Comparison of ENCODE assay signal across 9 cellular contexts in genomic region chr11:44609028-44609782, GRCh38. TPM values are rescaled to one million over a fixed set of nuclear protein-coding genes. Genes with fewer than 3 reads are reported as not detected.
DNase-seq lines count a peak whose midpoint lies in the region; ATAC-seq, FAIRE-seq and TF ChIP-seq lines count a peak whose summit lies in the region.
"Had no signal": no experiment of that assay in that cellular context is flagged by ENCODE, and none has a peak within 500 bp of the region (broad histone marks: within the 10 kb centered on the region; RNA-seq: fewer than 3 reads in every experiment).

No MANE protein-coding gene starts in this region.

- no peak for TF ChIP-seq EP300 in H1 (IDR thresholded peaks at IDR 0.05; ENCODE audit: borderline replicate concordance in 1 of 2, low read depth in 2 of 2, low read length in 2 of 2)

- no TSS peak for BruUV-seq in Caco-2 (replicated peaks; lab: Mats Ljungman, UMichigan)

- TF ChIP-seq RAD21 in H1 (IDR thresholded peaks at IDR 0.05 in 1 of 2, conservative IDR thresholded peaks at IDR 0.05 in 1 of 2; ENCODE audit: low read depth in 2 of 2, low read length in 2 of 2): no peak

- no peak overlapping the region for H2BK120ac ChIP-seq in H1 (replicated peaks; ENCODE audit: low read depth, low read length)

- WGBS in H1 (ENCODE audit: extremely low coverage in 1 of 2, insufficient coverage in 1 of 2, insufficient read length in 1 of 2, insufficient replicate concordance in 2 of 2, low coverage in 1 of 2, low lambda C conversion rate in 2 of 2, missing lambda C conversion rate in 1 of 2), 2 experiments: 81% methylated on average over 11 of the region's 11 CpGs; no CpG with 5 or more reads in 1 of the 2 experiments

- TF ChIP-seq POLR2A in NB4 (IDR thresholded peaks at IDR 0.05; ENCODE audit: extremely low read depth, insufficient read length) (no peak), H1 (IDR thresholded peaks at IDR 0.05; ENCODE audit: control extremely low read depth in 1 of 2, low read depth in 2 of 2, low read length in 2 of 2) (no peak)

- no peak overlapping the region for H2AK5ac ChIP-seq in H1 (ENCODE audit: low read depth, low read length)

- H3K23me2 ChIP-seq in H1 (ENCODE audit: low read depth, low read length): no peaks in the 10 kb centered on the region

- no peak overlapping the region for H2BK12ac ChIP-seq in H1 (ENCODE audit: low read depth, low read length)

- H4K8ac ChIP-seq in H1 (ENCODE audit: extremely low read depth, insufficient read depth, low read length): peak overlapping the region; percentile 22; the same call in 1 of the 2 replicates

- H2BK15ac ChIP-seq in H1 (ENCODE audit: low read length): no peak overlapping the region

- H3K4me1 Mint-ChIP-seq in Caco-2 (ENCODE audit: low read depth, unreplicated experiment): peaks cover 9% of the 10 kb centered on the region

- CTCF ChIA-PET in H1 (lab: Charles Lee; ENCODE audit: partially characterized antibody) (interaction anchor here (0.7 to 7.0 kb wide), 4 partner anchors 12 to 285 kb away, joined by 3 to 182 read pairs (median 4); partner anchors contain the start of gene CD82), Caco-2 (lab: Charles Lee) (no interaction called here)

- no peaks in the 10 kb centered on the region for H3K79me2 ChIP-seq in H1 (ENCODE audit: control insufficient read depth in 1 of 2, insufficient read depth in 2 of 2, low read length in 2 of 2)

- no peak overlapping the region for H3K14ac ChIP-seq in H1 (ENCODE audit: insufficient read length)

- H3K36me3 Mint-ChIP-seq in Caco-2 (ENCODE audit: insufficient read depth, unreplicated experiment): no peaks in the 10 kb centered on the region

- POLR2A ChIA-PET in H1 (lab: Charles Lee; ENCODE audit: partially characterized antibody): interaction anchor here (0.6 kb wide), 1 partner anchor 52 kb away, joined by 6 read pairs; no protein-coding TSS in a partner anchor
- POLR2A ChIA-PET in Caco-2 (lab: Charles Lee): no interaction called here

- TF ChIP-seq CTCF in NB4 (IDR thresholded peaks at IDR 0.05; ENCODE audit: low read depth, low read length): no peak
- no peak for TF ChIP-seq CTCF in H1 (IDR thresholded peaks at IDR 0.05; ENCODE audit: control extremely low read depth in 1 of 3, insufficient read depth in 1 of 3, low read depth in 1 of 3, low read length in 3 of 3)
- TF ChIP-seq CTCF in left lung (IDR thresholded peaks at IDR 0.05): no peak
- TF ChIP-seq CTCF in Caco-2 (IDR thresholded peaks at IDR 0.05; ENCODE audit: insufficient read depth in 1 of 2, low read depth in 1 of 2, low read length in 1 of 2, severe bottlenecking in 1 of 2, unreplicated experiment in 1 of 2): no peak

- no peak overlapping the region for H3K4me2 ChIP-seq in H1 (ENCODE audit: insufficient read depth in 1 of 2, low read depth in 2 of 2, low read length in 2 of 2)

- no peak for FAIRE-seq in H1 (lab: Jason Lieb, UNC)
- FAIRE-seq: endometrium had no signal

- H3K4ac ChIP-seq in H1 (replicated peaks; ENCODE audit: insufficient read length, low read depth, low read length): no peak overlapping the region

- H3K4me3 Mint-ChIP-seq in Caco-2 (ENCODE audit: unreplicated experiment): no peak overlapping the region

- intact Hi-C loops in left lung (cut with DNase I): no loop called here
- intact Hi-C loops in Caco-2 (cut with micrococcal nuclease; ENCODE audit: unreplicated experiment): no loop called here

- no peaks in the 10 kb centered on the region for H4K20me1 ChIP-seq in H1 (replicated peaks in 1 of 2; ENCODE audit: control insufficient read depth in 1 of 2, insufficient read depth in 2 of 2, low read length in 2 of 2)

- peak; percentile 58 for DNase-seq in NB4 (ENCODE audit: low read depth)
- DNase-seq in H1 (ENCODE audit: low read depth in 1 of 2, low spot score in 2 of 2): no peak
- no peak for DNase-seq in left lung
- no peak for DNase-seq in Caco-2
- DNase-seq in ecto neural progenitor cell (ENCODE audit: low spot score): no peak

- H3K56ac ChIP-seq in H1 (replicated peaks; ENCODE audit: insufficient read length, low read depth, low read length): no peak overlapping the region

- H3K18ac ChIP-seq in H1 (ENCODE audit: extremely low read depth, low read length): no peak overlapping the region

- H3K27me3 ChIP-seq in H1 (replicated peaks in 1 of 4; ENCODE audit: control insufficient read depth in 3 of 4, extremely low read depth in 1 of 4, insufficient read depth in 3 of 4, low read length in 3 of 4) (no peaks in the 10 kb centered on the region), left lung (no peaks in the 10 kb centered on the region), Caco-2 (replicated peaks; ENCODE audit: control insufficient read depth, insufficient read depth, low read length) (no peaks in the 10 kb centered on the region)

- no peaks in the 10 kb centered on the region for H3K79me1 ChIP-seq in H1 (ENCODE audit: low read depth, low read length)

- no peak overlapping the region for H4K91ac ChIP-seq in H1 (replicated peaks; ENCODE audit: insufficient read length, low read length)

- no peak overlapping the region for H3K9ac ChIP-seq in H1 (replicated peaks in 1 of 4; ENCODE audit: extremely low read depth in 1 of 4, low read depth in 3 of 4, low read length in 3 of 4)

- H3K9me3 Mint-ChIP-seq in Caco-2 (ENCODE audit: unreplicated experiment): no peaks in the 10 kb centered on the region

- H2AFZ ChIP-seq in H1 (ENCODE audit: low read length): no peak overlapping the region

- H4K5ac ChIP-seq in H1 (ENCODE audit: insufficient read length, low read depth, low read length): no peak overlapping the region

- H2BK5ac ChIP-seq in H1 (ENCODE audit: low read depth, low read length): no peak overlapping the region

- no peak overlapping the region for H3K27ac Mint-ChIP-seq in Caco-2 (ENCODE audit: unreplicated experiment)

- no peak overlapping the region for H2BK20ac ChIP-seq in H1 (ENCODE audit: low read length)

- peak; percentile 63 for ATAC-seq in GM18511 (IDR thresholded peaks at IDR 0.05; ENCODE audit: unreplicated experiment)
- peak; percentile 46 for ATAC-seq in GM21717 (IDR thresholded peaks at IDR 0.05; ENCODE audit: unreplicated experiment)
- no peak for ATAC-seq in left lung
- ATAC-seq in SK-N-SH treated with all-trans-retinoic acid at 6 μM for 48 hours: no peak

- H3K36me3 ChIP-seq in H1 (ENCODE audit: control insufficient read depth in 2 of 4, insufficient read depth in 4 of 4, low read length in 3 of 4): no peaks in the 10 kb centered on the region
- peaks cover 0 to 77% of the 10 kb centered on the region in 2 donors for H3K36me3 ChIP-seq in left lung
- no peaks in the 10 kb centered on the region for H3K36me3 ChIP-seq in Caco-2 (ENCODE audit: control insufficient read depth, insufficient read depth, low read length)

- H3K9me3 ChIP-seq in H1 (ENCODE audit: insufficient read depth in 2 of 2, low read depth in 1 of 2, low read length in 1 of 2) (no peaks in the 10 kb centered on the region), left lung (no peaks in the 10 kb centered on the region), Caco-2 (no peaks in the 10 kb centered on the region)

- H3K4me3 ChIP-seq in NB4 (ENCODE audit: low read depth, low read length) (no peak overlapping the region), H1 (ENCODE audit: extremely low read depth in 1 of 4, insufficient read depth in 2 of 4, low read depth in 3 of 4, low read length in 4 of 4) (no peak overlapping the region), left lung (no peak overlapping the region), Caco-2 (ENCODE audit: low read depth, low read length) (no peak overlapping the region)

- H3K4me1 ChIP-seq in H1 (replicated peaks in 1 of 4; ENCODE audit: control insufficient read depth in 3 of 4, insufficient read depth in 4 of 4, low read length in 3 of 4) (no peaks in the 10 kb centered on the region; a peak in 1 of 7 replicates), left lung (peaks cover 0 to 45% of the 10 kb centered on the region in 2 donors), Caco-2 (no peaks in the 10 kb centered on the region)

- no peaks in the 10 kb centered on the region for H3K27me3 Mint-ChIP-seq in Caco-2 (ENCODE audit: insufficient read depth, unreplicated experiment)

- H3K27ac ChIP-seq in H1 (ENCODE audit: low read depth, low read length): no peak overlapping the region
- H3K27ac ChIP-seq in left lung: peak overlapping the region in 1 of 2 donors; percentile 59

- no peak overlapping the region for H3K23ac ChIP-seq in H1 (ENCODE audit: insufficient read length)

TF ChIP-seq in H1, 55 proteins besides CTCF, POLR2A, EP300 and RAD21 (continues in another document):
- TF ChIP-seq USF2 (IDR thresholded peaks at IDR 0.05; ENCODE audit: low read length) (no peak), CEBPB (IDR thresholded peaks at IDR 0.05; ENCODE audit: low read depth, low read length) (no peak), CTBP2 (IDR thresholded peaks at IDR 0.05; ENCODE audit: borderline replicate concordance, insufficient read depth, insufficient read length, low read length) (no peak)

TF ChIP-seq in SK-N-SH treated with all-trans-retinoic acid at 6 μM for 48 hours, 23 proteins besides CTCF, POLR2A, EP300 and RAD21 (continues in another document):
- TF ChIP-seq PATZ1 (CRISPR knock-in tag; IDR thresholded peaks at IDR 0.05; ENCODE audit: borderline replicate concordance) (no peak), PPARA (CRISPR knock-in tag; IDR thresholded peaks at IDR 0.05; ENCODE audit: borderline replicate concordance) (no peak), ESRRG (CRISPR knock-in tag; IDR thresholded peaks at IDR 0.05) (no peak)

RNA-seq across cellular contexts. Expression of gene CD82, which starts 43.7 kb away (rescaled TPM):
- total RNA-seq in H1 (2021; fragmentation: NEBNext Ultra II Directional; extraction: Animal tissue kit (Norgen Biotek cat#: 25700)): 7.9 and 8.6 TPM in 2 replicates
- polyA plus RNA-seq in H1 (2011; rRNA removed): 10.1 and 10.3 TPM in 2 replicates
- polyA plus RNA-seq in H1 (2011; cell fraction: cytosol; rRNA removed): 11.5 TPM
- 5.3 TPM for polyA plus RNA-seq in H1 (2011; cell fraction: nucleus; rRNA removed)
- polyA plus RNA-seq in H1 (2012, experiment 1 of 2): 6.0 to 11.2 TPM (median 8.8 TPM) in 4 replicates
- polyA plus RNA-seq in H1 (2012, experiment 2 of 2): 5.3 TPM
- 6.9 TPM for polyA plus RNA-seq in H1 (2013, experiment 1 of 2)
- 7.0 TPM for polyA plus RNA-seq in H1 (2013, experiment 2 of 2)
- polyA minus RNA-seq in H1 (2011; rRNA and poly(A)+ RNA removed): 3.8 and 10.3 TPM in 2 replicates
- 6.8 TPM for polyA minus RNA-seq in H1 (2011; cell fraction: cytosol; rRNA and poly(A)+ RNA removed)
- 2.9 TPM for polyA minus RNA-seq in H1 (2011; cell fraction: nucleus; rRNA and poly(A)+ RNA removed)
- total RNA-seq in left lung (100 to 1,000 TPM in 1 of 2 donors, 10 to 100 TPM in 1; 88.4 to 244 TPM), Caco-2 (2022) (3.7 and 4.3 TPM in 2 replicates)

Comparison
In these comparisons a context has a peak if more than half of its experiments do, and no peak if none do; other contexts are left out.
1. ATAC-seq: peak in GM18511 (single experiment) and GM21717 (single experiment); none in left lung (single experiment) and SK-N-SH treated with all-trans-retinoic acid at 6 μM for 48 hours (single experiment).